In the genomic region with DNA sequence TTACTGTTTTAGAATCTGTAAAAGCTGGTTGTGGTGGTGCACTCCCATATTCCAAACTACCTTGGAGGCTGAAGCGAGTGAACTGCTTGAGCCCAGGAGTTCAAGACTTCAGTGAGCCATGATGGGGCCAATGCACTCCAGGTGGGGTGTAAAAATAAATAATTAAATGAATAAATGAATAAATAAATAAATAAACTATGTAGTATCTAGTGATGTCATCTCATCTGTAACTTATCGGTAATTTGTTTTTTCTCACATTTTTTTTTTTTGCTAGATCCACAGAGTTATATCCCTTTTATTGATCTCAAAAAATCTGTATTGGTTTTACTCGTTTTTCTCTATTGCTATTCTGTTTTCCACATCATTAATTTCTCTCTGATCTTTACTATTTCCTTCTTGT, we compare ENCODE assay signal across 12 cellular contexts. TPM values are rescaled to one million over a fixed set of nuclear protein-coding genes. Genes with fewer than 3 reads are reported as not detected.
"Had no signal": no experiment of that assay in that cellular context is flagged by ENCODE, and none has a peak within 500 bp of the region (broad histone marks: within the 10 kb centered on the region; RNA-seq: fewer than 3 reads in every experiment).

No MANE protein-coding gene starts in this region.

- H3K27ac Mint-ChIP-seq: GM23338, H9, HFFc6 had no signal

- H2AFZ ChIP-seq: GM23248, GM23338 had no signal

- DNase-seq: GM23248, GOT3, H7, H9, HCEC 1CT, HFFc6 had no signal

- H3K27ac ChIP-seq: GM23248 had no signal

- H3K9ac ChIP-seq: GM23248 had no signal

- FAIRE-seq: H1, H54 had no signal

- H3K4me3 ChIP-seq: GM23248, GM23338, HAP-1 had no signal

- H3K36me3 ChIP-seq: HAP-1 had no signal

- H3K9me3 Mint-ChIP-seq: GM23338, HFFc6 had no signal

- H3K4me2 ChIP-seq: GM23338 had no signal

- H3K4me1 ChIP-seq: HAP-1 had no signal

- ATAC-seq: GM23338, HCT116 had no signal

- H3K4me3 Mint-ChIP-seq: GM23338, H9, HFFc6 had no signal

RNA-seq across cellular contexts. Expression of a gene that starts 5.0 kb away (rescaled TPM):
- total RNA-seq: GM23248, H1, H4, H7, H9 had no signal
- polyA plus RNA-seq: GM23248, GM23338 had no signal
